10 cellular contexts compared by ENCODE assay signal in the genomic region with DNA sequence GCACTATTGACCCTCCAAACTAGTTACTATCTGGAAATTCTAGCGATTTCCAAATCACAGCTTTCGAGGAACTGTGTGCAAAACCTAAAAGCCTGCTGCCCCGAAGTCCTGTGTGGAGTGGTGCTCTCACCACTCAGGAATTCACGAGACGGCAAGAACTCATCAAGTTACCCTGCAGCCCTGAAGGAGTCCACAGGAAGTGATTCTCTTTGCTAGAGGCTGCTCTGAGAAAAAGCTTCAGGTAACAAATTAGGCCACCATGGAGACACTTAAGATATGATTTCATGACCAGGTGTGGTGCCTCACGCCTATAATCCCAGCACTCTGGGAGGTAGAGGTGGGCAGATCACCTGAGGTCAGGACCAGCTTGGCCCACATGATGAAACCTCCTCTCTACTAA. TPM values are rescaled to one million over a fixed set of nuclear protein-coding genes. Genes with fewer than 3 reads are reported as not detected.
DNase-seq lines count a peak whose midpoint lies in the region; ATAC-seq and TF ChIP-seq lines count a peak whose summit lies in the region.
"Had no signal": no experiment of that assay in that cellular context is flagged by ENCODE, and none has a peak within 500 bp of the region (broad histone marks: within the 10 kb centered on the region; RNA-seq: fewer than 3 reads in every experiment).

No MANE protein-coding gene starts in this region.

- in situ Hi-C loops in astrocyte of the spinal cord (cut with HindIII; ENCODE audit: low sequenced_read_pairs): no loop called here

- CTCF ChIA-PET in AG04449 (lab: Yijun Ruan, JAX): interaction anchor here (1.2 kb wide), 1 partner anchor 12 kb away, joined by 3 read pairs; no protein-coding TSS in a partner anchor

- peaks cover 66% of the 10 kb centered on the region for H3K4me1 Mint-ChIP-seq in activated T-helper 1 cell treated with anti-CD3 and anti-CD28 coated beads, Interleukin-12 subunit alpha, Interleukin-12 subunit beta, Interleukin-2, Interleukin-4 antibody, amounts not matched to agents 30 ng/mL and 10 ng/mL and 1 ng/mL, durations not matched to agents 14 hours and 24 hours and 36 hours (ENCODE audit: low read depth)

- intact Hi-C loops in activated T-helper 1 cell treated with anti-CD3 and anti-CD28 coated beads, Interleukin-12 subunit alpha, Interleukin-12 subunit beta, Interleukin-2, Interleukin-4 antibody, amounts not matched to agents 30 ng/mL and 10 ng/mL and 1 ng/mL, durations not matched to agents 14 hours and 24 hours and 36 hours (cut with micrococcal nuclease): no loop called here

- peaks cover 7% of the 10 kb centered on the region for H3K36me3 Mint-ChIP-seq in activated T-helper 1 cell treated with anti-CD3 and anti-CD28 coated beads, Interleukin-12 subunit alpha, Interleukin-12 subunit beta, Interleukin-2, Interleukin-4 antibody, amounts not matched to agents 30 ng/mL and 10 ng/mL and 1 ng/mL, durations not matched to agents 14 hours and 24 hours and 36 hours (ENCODE audit: low read depth)

- no peak overlapping the region for H3K4me3 Mint-ChIP-seq in activated T-helper 1 cell treated with anti-CD3 and anti-CD28 coated beads, Interleukin-12 subunit alpha, Interleukin-12 subunit beta, Interleukin-2, Interleukin-4 antibody, amounts not matched to agents 30 ng/mL and 10 ng/mL and 1 ng/mL, durations not matched to agents 14 hours and 24 hours and 36 hours

- H3K4me3 ChIP-seq in AG04449 (ENCODE audit: low read depth, low read length) (no peak overlapping the region), astrocyte of the spinal cord (ENCODE audit: low read depth, low read length) (no peak overlapping the region)
- H3K4me3 ChIP-seq: GM12878 had no signal

- ATAC-seq in GM21529 (IDR thresholded peaks at IDR 0.05; ENCODE audit: unreplicated experiment): no peak
- ATAC-seq: GM12878 had no signal

- POLR2A ChIA-PET in AG04449 (lab: Yijun Ruan, JAX): interaction anchor here (0.6 kb wide), 1 partner anchor 12 kb away, joined by 3 read pairs; no protein-coding TSS in a partner anchor

- no peak for TF ChIP-seq CTCF in AG04449 (IDR thresholded peaks at IDR 0.05; ENCODE audit: insufficient read depth, low read length, missing control alignments)
- no peak for TF ChIP-seq CTCF in astrocyte of the spinal cord (IDR thresholded peaks at IDR 0.05; ENCODE audit: low read depth, low read length)

- H3K27ac Mint-ChIP-seq in activated T-helper 1 cell treated with anti-CD3 and anti-CD28 coated beads, Interleukin-12 subunit alpha, Interleukin-12 subunit beta, Interleukin-2, Interleukin-4 antibody, amounts not matched to agents 30 ng/mL and 10 ng/mL and 1 ng/mL, durations not matched to agents 14 hours and 24 hours and 36 hours: no peak overlapping the region

- DNase-seq in AG04449 (ENCODE audit: low read depth, low spot score) (peak; percentile 29), HCEC 1CT (peak; percentile 67), astrocyte of the spinal cord (ENCODE audit: low read depth, low spot score) (peak; percentile 60), islet precursor cell (peak; percentile 90), NCI-H1694 (lab: John Stamatoyannopoulos, UW) (no peak), cerebellar cortex (ENCODE audit: low spot score) (no peak)
- no peak for DNase-seq in activated T-helper 1 cell treated with anti-CD3 and anti-CD28 coated beads, Interleukin-12 subunit alpha, Interleukin-12 subunit beta, Interleukin-2, Interleukin-4 antibody, amounts not matched to agents 30 ng/mL and 10 ng/mL and 1 ng/mL, durations not matched to agents 14 hours and 24 hours and 36 hours (ENCODE audit: low spot score)
- DNase-seq: NCI-H345 had no signal

- no peaks in the 10 kb centered on the region for H3K27me3 Mint-ChIP-seq in activated T-helper 1 cell treated with anti-CD3 and anti-CD28 coated beads, Interleukin-12 subunit alpha, Interleukin-12 subunit beta, Interleukin-2, Interleukin-4 antibody, amounts not matched to agents 30 ng/mL and 10 ng/mL and 1 ng/mL, durations not matched to agents 14 hours and 24 hours and 36 hours (ENCODE audit: insufficient read depth)

- no peaks in the 10 kb centered on the region for H3K9me3 Mint-ChIP-seq in activated T-helper 1 cell treated with anti-CD3 and anti-CD28 coated beads, Interleukin-12 subunit alpha, Interleukin-12 subunit beta, Interleukin-2, Interleukin-4 antibody, amounts not matched to agents 30 ng/mL and 10 ng/mL and 1 ng/mL, durations not matched to agents 14 hours and 24 hours and 36 hours

RNA-seq across cellular contexts. Expression of a gene that starts 19.1 kb away (rescaled TPM):
- 176 and 179 TPM in 2 replicates for total RNA-seq in activated T-helper 1 cell treated with anti-CD3 and anti-CD28 coated beads, Interleukin-12 subunit alpha, Interleukin-12 subunit beta, Interleukin-2, Interleukin-4 antibody, amounts not matched to agents 30 ng/mL and 10 ng/mL and 1 ng/mL, durations not matched to agents 14 hours and 24 hours and 36 hours

RNA-seq across cellular contexts. Expression of a gene that starts 37.0 kb away (rescaled TPM):
- 106 and 112 TPM in 2 replicates for total RNA-seq in activated T-helper 1 cell treated with anti-CD3 and anti-CD28 coated beads, Interleukin-12 subunit alpha, Interleukin-12 subunit beta, Interleukin-2, Interleukin-4 antibody, amounts not matched to agents 30 ng/mL and 10 ng/mL and 1 ng/mL, durations not matched to agents 14 hours and 24 hours and 36 hours

Comparison
In these comparisons a context has a peak if more than half of its experiments do, and no peak if none do; other contexts are left out.
1. DNase-seq: peak in AG04449 (single experiment), HCEC 1CT (single experiment), astrocyte of the spinal cord (single experiment) and islet precursor cell (single experiment); none in NCI-H1694 (single experiment), activated T-helper 1 cell treated with anti-CD3 and anti-CD28 coated beads, Interleukin-12 subunit alpha, Interleukin-12 subunit beta, Interleukin-2, Interleukin-4 antibody, amounts not matched to agents 30 ng/mL and 10 ng/mL and 1 ng/mL, durations not matched to agents 14 hours and 24 hours and 36 hours (single experiment) and cerebellar cortex (single experiment).